17 cellular contexts compared by ENCODE assay signal in the genomic region with DNA sequence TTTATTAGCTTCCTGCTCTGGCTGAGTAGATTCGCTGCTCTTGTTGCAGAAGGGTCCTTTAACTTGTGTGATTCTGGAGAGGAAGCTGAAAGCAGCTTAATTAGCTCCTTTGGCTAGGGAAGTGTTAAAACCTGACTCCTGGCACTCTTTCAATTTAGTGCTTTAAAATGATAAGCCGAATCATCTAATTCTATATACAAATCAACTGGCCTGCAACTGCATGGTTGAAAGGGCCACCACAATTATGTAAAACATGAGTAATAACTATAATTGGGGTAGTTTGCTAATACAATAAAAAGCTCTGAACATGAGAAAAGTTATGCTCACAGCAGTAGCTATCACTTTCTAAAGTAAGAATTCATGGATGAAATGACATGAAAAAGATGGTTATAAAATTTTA.
DNase-seq lines count a peak whose midpoint lies in the region; TF ChIP-seq lines count a peak whose summit lies in the region.
"Had no signal": no experiment of that assay in that cellular context is flagged by ENCODE, and none has a peak within 500 bp of the region (broad histone marks: within the 10 kb centered on the region; RNA-seq: fewer than 3 reads in every experiment).

No MANE protein-coding gene starts in this region.

- H4K20me1 ChIP-seq in OCI-LY3 (ENCODE audit: insufficient read depth, low read length) (no peaks in the 10 kb centered on the region), neural cell (ENCODE audit: insufficient read depth) (no peaks in the 10 kb centered on the region)

- no peaks in the 10 kb centered on the region for H3F3A ChIP-seq in neural cell (ENCODE audit: insufficient read depth, low read length, poor library complexity, severe bottlenecking)

- no peak for TF ChIP-seq RAD21 in neural cell (conservative IDR thresholded peaks at IDR 0.05)

- H3K36me3 Mint-ChIP-seq in HFFc6 (ENCODE audit: low read depth), result no peaks in the 10 kb centered on the region
- H3K36me3 Mint-ChIP-seq: activated naive CD4-positive, alpha-beta T cell treated with anti-CD3 and anti-CD28 coated beads, Interleukin-2, amount 50 U/mL, for 72 hours; memory B cell had no signal

- TF ChIP-seq CTCF in HFFc6 (IDR thresholded peaks at IDR 0.05) (no peak), OCI-LY3 (IDR thresholded peaks at IDR 0.05; ENCODE audit: low read depth, low read length) (no peak), neural cell (IDR thresholded peaks at IDR 0.05; ENCODE audit: poor library complexity, severe bottlenecking) (no peak)

- H3K27ac ChIP-seq in OCI-LY3 (ENCODE audit: low read length) (peak overlapping the region; percentile 8; the same call in 1 of the 2 replicates), neural cell (ENCODE audit: low read length) (no peak overlapping the region)
- H3K27ac ChIP-seq: thyroid gland had no signal

- H3K36me3 ChIP-seq in OCI-LY3 (replicated peaks; ENCODE audit: low read depth, low read length) (no peaks in the 10 kb centered on the region), neural cell (ENCODE audit: insufficient read depth, low read length) (no peaks in the 10 kb centered on the region)
- H3K36me3 ChIP-seq: thyroid gland had no signal

- peaks cover 41% of the 10 kb centered on the region for H3K4me1 ChIP-seq in OCI-LY3 (ENCODE audit: low read length)

- H3K9me2 ChIP-seq in neural cell (ENCODE audit: insufficient read depth, low read length), result no peaks in the 10 kb centered on the region

- H3K27me3 Mint-ChIP-seq in HFFc6 (ENCODE audit: insufficient read depth), result no peaks in the 10 kb centered on the region
- H3K27me3 Mint-ChIP-seq: activated CD4-positive, alpha-beta memory T cell treated with anti-CD3 and anti-CD28 coated beads, Interleukin-2, amount 10 ng/mL, durations not matched to agents 7 days and 5 days; memory B cell had no signal

- TF ChIP-seq EP300 in neural cell (conservative IDR thresholded peaks at IDR 0.05; ENCODE audit: poor library complexity, severe bottlenecking), result no peak

- H3K27ac Mint-ChIP-seq in HFFc6, result 0 out of 2 replicates have a peak overlapping the region, but pooled peaks have one; percentile 9
- H3K27ac Mint-ChIP-seq: activated CD4-positive, alpha-beta memory T cell treated with anti-CD3 and anti-CD28 coated beads, Interleukin-2, amount 10 ng/mL, durations not matched to agents 7 days and 5 days; activated naive CD4-positive, alpha-beta T cell treated with anti-CD3 and anti-CD28 coated beads, Interleukin-2, amount 50 U/mL, for 72 hours; GM23338; memory B cell had no signal

- H3K79me2 ChIP-seq in OCI-LY3 (ENCODE audit: low read length), result no peaks in the 10 kb centered on the region
- H3K79me2 ChIP-seq in neural cell (replicated peaks; ENCODE audit: insufficient read depth, low read length), result no peaks in the 10 kb centered on the region

- no peaks in the 10 kb centered on the region for H3K9me3 Mint-ChIP-seq in HFFc6
- H3K9me3 Mint-ChIP-seq: GM23338, memory B cell, neural crest cell had no signal

- DNase-seq in NCI-H1417 (lab: John Stamatoyannopoulos, UW), result peak in 2 of 3 experiments; percentile 1 to 45
- DNase-seq in NCI-H1417 treated with DMSO at 0.1 percent for 48 hours (lab: John Stamatoyannopoulos, UW), result no peak
- peak; percentile 22 for DNase-seq in HFFc6
- no peak for DNase-seq in H4 (ENCODE audit: low spot score)
- DNase-seq in mucosa of gallbladder (ENCODE audit: low spot score), result no peak
- DNase-seq in SKM-1 (lab: John Stamatoyannopoulos, UW; ENCODE audit: unreplicated experiment), result no peak
- DNase-seq: 8988T; activated CD4-positive, alpha-beta memory T cell treated with anti-CD3 and anti-CD28 coated beads, Interleukin-2, amount 10 ng/mL, durations not matched to agents 7 days and 5 days; activated T-cell treated with anti-CD3 and anti-CD28 coated beads, Interleukin-2, amount 50 U/mL, for 48 hours; hippocampal formation; thyroid gland had no signal

- peak overlapping the region; percentile 50 for H3K4me3 ChIP-seq in OCI-LY3 (ENCODE audit: low read length)
- H3K4me3 ChIP-seq in neural cell (ENCODE audit: low read length), result peak overlapping the region; percentile 37
- H3K4me3 ChIP-seq: GM23338, thyroid gland had no signal

- 0 out of 2 replicates have a peak overlapping the region, but pooled peaks have one; percentile 1 for H3K9ac ChIP-seq in OCI-LY3 (ENCODE audit: low read length)
- H3K9ac ChIP-seq in neural cell (ENCODE audit: low read length), result no peak overlapping the region

- no peaks in the 10 kb centered on the region for H3K27me3 ChIP-seq in OCI-LY3 (ENCODE audit: low read depth, low read length)
- H3K27me3 ChIP-seq in neural cell (ENCODE audit: insufficient read depth, low read depth, low read length), result no peaks in the 10 kb centered on the region
- H3K27me3 ChIP-seq: thyroid gland had no signal

- H3K4me2 ChIP-seq in OCI-LY3 (ENCODE audit: low read length) (peak overlapping the region; percentile 57), neural cell (ENCODE audit: low read length) (peak overlapping the region; percentile 27)
- H3K4me2 ChIP-seq: GM23338 had no signal

- no peaks in the 10 kb centered on the region for H3K9me3 ChIP-seq in OCI-LY3 (ENCODE audit: insufficient read depth, low read length)
- H3K9me3 ChIP-seq in neural cell (ENCODE audit: low read length), result no peaks in the 10 kb centered on the region
- H3K9me3 ChIP-seq: thyroid gland had no signal

- peak overlapping the region; percentile 73 for H3K4me3 Mint-ChIP-seq in HFFc6
- H3K4me3 Mint-ChIP-seq: activated CD4-positive, alpha-beta memory T cell treated with anti-CD3 and anti-CD28 coated beads, Interleukin-2, amount 10 ng/mL, durations not matched to agents 7 days and 5 days; GM23338; memory B cell; neural crest cell had no signal

- peaks cover 53% of the 10 kb centered on the region for H3K4me1 Mint-ChIP-seq in HFFc6 (ENCODE audit: low read depth)
- H3K4me1 Mint-ChIP-seq: activated CD4-positive, alpha-beta memory T cell treated with anti-CD3 and anti-CD28 coated beads, Interleukin-2, amount 10 ng/mL, durations not matched to agents 7 days and 5 days; GM23338; memory B cell; neural crest cell had no signal

- H2AFZ ChIP-seq in OCI-LY3 (ENCODE audit: low read depth, low read length) (0 out of 2 replicates have a peak overlapping the region, but pooled peaks have one; percentile 8), neural cell (ENCODE audit: low read depth, low read length) (no peak overlapping the region)
- H2AFZ ChIP-seq: GM23338 had no signal

TF ChIP-seq in neural cell, 6 proteins besides CTCF, POLR2A, EP300 and RAD21:
- TF ChIP-seq SMC3 (conservative IDR thresholded peaks at IDR 0.05; ENCODE audit: poor library complexity) (no peak), EZH2 (IDR thresholded peaks at IDR 0.05; ENCODE audit: borderline replicate concordance, insufficient read depth, low read length, poor library complexity, severe bottlenecking) (no peak), TAF1 (IDR thresholded peaks at IDR 0.05; ENCODE audit: low read depth) (no peak)

Comparison
In these comparisons a context has a peak if more than half of its experiments do, and no peak if none do; other contexts are left out.
1. DNase-seq: peak in NCI-H1417 (2 of 3) and HFFc6 (single experiment); none in NCI-H1417 treated with DMSO at 0.1 percent for 48 hours (single experiment), H4 (single experiment), mucosa of gallbladder (single experiment) and SKM-1 (single experiment).